11 cellular contexts compared by ENCODE assay signal in genomic region chr3:38210141-38210757, GRCh38. TPM values are rescaled to one million over a fixed set of nuclear protein-coding genes. Genes with fewer than 3 reads are reported as not detected.
DNase-seq lines count a peak whose midpoint lies in the region; ATAC-seq, FAIRE-seq and TF ChIP-seq lines count a peak whose summit lies in the region.
"Had no signal": no experiment of that assay in that cellular context is flagged by ENCODE, and none has a peak within 500 bp of the region (broad histone marks: within the 10 kb centered on the region; RNA-seq: fewer than 3 reads in every experiment).

No MANE protein-coding gene starts in this region.

- TF ChIP-seq POLR2A in GM12878 (IDR thresholded peaks at IDR 0.05; ENCODE audit: low read depth, low read length): no peak

- H3K4me3 ChIP-seq in GM12878: no peak overlapping the region
- H3K4me3 ChIP-seq in osteoblast (ENCODE audit: insufficient read depth, low read length): no peak overlapping the region
- H3K4me3 ChIP-seq: thoracic aorta had no signal

- peaks cover 0 to 3% of the 10 kb centered on the region in 2 experiments; a peak in 1 of 4 replicates for H3K36me3 ChIP-seq in GM12878 (ENCODE audit: control insufficient read depth in 2 of 2, insufficient read depth in 2 of 2, low read length in 1 of 2)
- H3K36me3 ChIP-seq in osteoblast (ENCODE audit: insufficient read depth, low read length): no peaks in the 10 kb centered on the region
- H3K36me3 ChIP-seq: thoracic aorta had no signal

- TF ChIP-seq CTCF in GM20000 (IDR thresholded peaks at IDR 0.05; ENCODE audit: extremely low read depth, missing control alignments): no peak
- TF ChIP-seq CTCF in GM12878 (IDR thresholded peaks at IDR 0.05 in 2 of 3, conservative IDR thresholded peaks at IDR 0.05 in 1 of 3; ENCODE audit: control insufficient read depth in 2 of 3, extremely low read depth in 1 of 3, insufficient read depth in 1 of 3, low read depth in 3 of 3, low read length in 3 of 3): no peak
- TF ChIP-seq CTCF in osteoblast (IDR thresholded peaks at IDR 0.05; ENCODE audit: extremely low read depth, low read depth, low read length): no peak
- no peak for TF ChIP-seq CTCF in type B pancreatic cell (conservative IDR thresholded peaks at IDR 0.05)

- no peak for TF ChIP-seq RAD21 in GM12878 (IDR thresholded peaks at IDR 0.05; ENCODE audit: insufficient read depth, low read depth, low read length)

- DNase-seq in GM20000 (ENCODE audit: low spot score) (peak; percentile 31), GM12878 (ENCODE audit: low read depth, low spot score) (peak; percentile 65), osteoblast (ENCODE audit: insufficient read length, low spot score, missing footprints) (no peak), NOMO-1 (lab: John Stamatoyannopoulos, UW; ENCODE audit: unreplicated experiment in 2 of 2) (no peak), type B pancreatic cell (ENCODE audit: extremely low spot score, unreplicated experiment) (no peak)
- DNase-seq: cortex of kidney, SHP77 treated with DMSO at 0.1 percent for 48 hours had no signal

- RAD21 ChIA-PET in GM12878 (lab: Charles Lee; ENCODE audit: unreplicated experiment): interaction anchor here (0.8 to 3.0 kb wide), 6 partner anchors 15 to 92 kb away, joined by 3 to 17 read pairs (median 3); partner anchors contain the start of gene OXSR1

- peak; percentile 73 for ATAC-seq in GM18517 (IDR thresholded peaks at IDR 0.05; ENCODE audit: unreplicated experiment)
- ATAC-seq in HG03064 (IDR thresholded peaks at IDR 0.05; ENCODE audit: low read depth, unreplicated experiment): peak; percentile 74
- peak; percentile 92 for ATAC-seq in GM12878
- no peak for ATAC-seq in HG03520 (IDR thresholded peaks at IDR 0.05; ENCODE audit: unreplicated experiment)

- SMC1A ChIA-PET in GM12878 (lab: Charles Lee; ENCODE audit: uncharacterized antibody, unreplicated experiment): interaction anchor here (0.6 to 4.8 kb wide), 19 partner anchors 9 to 88 kb away, joined by 3 to 27 read pairs (median 4); partner anchors contain the start of genes ACAA1 and OXSR1

- no peak overlapping the region for H3K27ac Mint-ChIP-seq in type B pancreatic cell

- peak in 1 of 2 experiments; percentile 35; a peak in 1 of 4 replicates for TF ChIP-seq EP300 in GM12878 (IDR thresholded peaks at IDR 0.05; ENCODE audit: borderline replicate concordance in 1 of 2, control insufficient read depth in 1 of 2, low read depth in 2 of 2, low read length in 2 of 2)

- H4K20me1 ChIP-seq in GM12878 (ENCODE audit: control insufficient read depth, insufficient read depth) (no peaks in the 10 kb centered on the region), osteoblast (ENCODE audit: insufficient read depth, low read length) (peaks cover 33% of the 10 kb centered on the region)

- in situ Hi-C loops in GM12878 (cut with MboI): no loop called here

- H3K79me2 ChIP-seq in GM12878 (ENCODE audit: control insufficient read depth, insufficient read depth, low read length) (peaks cover 51% of the 10 kb centered on the region), osteoblast (ENCODE audit: insufficient read depth, low read length) (peaks cover 92% of the 10 kb centered on the region)

- no peaks in the 10 kb centered on the region for H3K27me3 Mint-ChIP-seq in type B pancreatic cell

- H3K4me1 ChIP-seq in GM12878 (ENCODE audit: control insufficient read depth, insufficient read depth, low read length) (peaks cover 20% of the 10 kb centered on the region), osteoblast (ENCODE audit: insufficient read depth, low read length) (no peaks in the 10 kb centered on the region)

- H3K36me3 Mint-ChIP-seq in type B pancreatic cell: peaks cover 17% of the 10 kb centered on the region

- FAIRE-seq in GM12878 (lab: Jason Lieb, UNC): peak; percentile 73

- no peaks in the 10 kb centered on the region for H3K9me3 Mint-ChIP-seq in type B pancreatic cell

- H2AFZ ChIP-seq in GM12878 (ENCODE audit: control insufficient read depth, low read depth, low read length) (no peak overlapping the region), osteoblast (ENCODE audit: low read length) (no peak overlapping the region)

- WGBS in GM12878 (ENCODE audit: insufficient coverage, insufficient replicate concordance, low lambda C conversion rate, missing lambda C conversion rate): 0% methylated on average over 2 of the region's 2 CpGs

- no peaks in the 10 kb centered on the region for H3K4me1 Mint-ChIP-seq in type B pancreatic cell (ENCODE audit: unreplicated experiment)

- no peak overlapping the region for H3K9ac ChIP-seq in GM12878 (ENCODE audit: control insufficient read depth, insufficient read depth, low read length)

- CTCF ChIA-PET in GM12878 (lab: Yijun Ruan, JAX): interaction anchor here (0.6 to 4.1 kb wide), 14 partner anchors 11 to 95 kb away, joined by 3 to 12 read pairs (median 3); partner anchors contain the start of gene OXSR1

- POLR2A ChIA-PET in GM12878 (lab: Charles Lee): interaction anchor here (0.6 to 3.1 kb wide), 9 partner anchors 9 to 150 kb away, joined by 3 to 17 read pairs (median 4); partner anchors contain the start of genes ACAA1, MYD88 and OXSR1

- no peak overlapping the region for H3K4me2 ChIP-seq in GM12878 (ENCODE audit: control insufficient read depth, insufficient read depth)
- no peak overlapping the region for H3K4me2 ChIP-seq in osteoblast (ENCODE audit: insufficient read depth, low read length)

- H3K9me3 ChIP-seq in GM12878 (replicated peaks; ENCODE audit: control insufficient read depth, insufficient read depth, low read length) (no peaks in the 10 kb centered on the region; the same call in 2 of the 3 replicates), osteoblast (ENCODE audit: low read depth, low read length) (no peaks in the 10 kb centered on the region)
- H3K9me3 ChIP-seq: thoracic aorta had no signal

- no peak overlapping the region for H3K4me3 Mint-ChIP-seq in type B pancreatic cell

- H3K27me3 ChIP-seq in GM12878 (replicated peaks in 1 of 2; ENCODE audit: control insufficient read depth in 2 of 2, insufficient read depth in 2 of 2, low read length in 1 of 2): no peaks in the 10 kb centered on the region
- no peaks in the 10 kb centered on the region for H3K27me3 ChIP-seq in osteoblast (ENCODE audit: insufficient read depth, low read length)

- intact Hi-C loops in GM12878 (cut with micrococcal nuclease; ENCODE audit: unreplicated experiment): loop anchor here (5.0 kb wide), 2 partner anchors 43 to 73 kb away; partner anchors contain the start of genes ACAA1, MYD88 and OXSR1

- H3K27ac ChIP-seq in GM12878 (ENCODE audit: control insufficient read depth, insufficient read depth) (peak overlapping the region; percentile 59), osteoblast (ENCODE audit: low read depth, low read length) (no peak overlapping the region)
- H3K27ac ChIP-seq: thoracic aorta had no signal

- no TSS peak for BruUV-seq in GM12878 (replicated peaks; lab: Mats Ljungman, UMichigan)

TF ChIP-seq in GM12878, 131 proteins besides CTCF, POLR2A, EP300 and RAD21 (continues in another document):
- TF ChIP-seq RAD51 (IDR thresholded peaks at IDR 0.05) (no peak), ZNF622 (IDR thresholded peaks at IDR 0.05) (no peak), BHLHE40 (IDR thresholded peaks at IDR 0.05; ENCODE audit: borderline replicate concordance in 1 of 2, low read depth in 2 of 2, low read length in 1 of 2) (no peak), KDM1A (IDR thresholded peaks at IDR 0.05; ENCODE audit: borderline replicate concordance) (no peak), NBN (IDR thresholded peaks at IDR 0.05) (0 out of 2 replicates have a peak, but pooled peaks have one; percentile 21), IKZF1 (conservative IDR thresholded peaks at IDR 0.05) (peak; percentile 39; the same call in 1 of the 2 replicates)

RNA-seq across cellular contexts. Expression of gene OXSR1, which starts 44.9 kb away (rescaled TPM):
- total RNA-seq in GM12878 (2013; cell fraction: nucleolus; rRNA removed): 74.1 and 78.0 TPM in 2 replicates
- 34.7 and 37.1 TPM in 2 replicates for total RNA-seq in GM12878 (2014; rRNA removed)
- total RNA-seq in GM12878 (2014; rRNA removed; fragmentation: Illumina TruSeq; extraction: Trizol): 36.9 and 38.3 TPM in 2 replicates
- 45.2 and 48.0 TPM in 2 replicates for total RNA-seq in GM12878 (2021)
- polyA plus RNA-seq in GM12878 (2011; ENCODE audit: low read depth): 26.5 TPM
- 54.6 and 74.8 TPM in 2 replicates for polyA plus RNA-seq in GM12878 (2011; rRNA removed)
- polyA plus RNA-seq in GM12878 (2011; cell fraction: cytosol; rRNA removed): 27.8 and 35.0 TPM in 2 replicates
- polyA plus RNA-seq in GM12878 (2011; cell fraction: nucleus; rRNA removed): 41.7 and 47.3 TPM in 2 replicates
- polyA plus RNA-seq in GM12878 (2012): 28.8 and 37.7 TPM in 2 replicates
- 50.3 and 59.6 TPM in 2 replicates for polyA plus RNA-seq in GM12878 (2014; fragmentation: Illumina TruSeq; extraction: Trizol)
- polyA plus RNA-seq in GM12878 (2014; fragmentation: Nextera tagmentation; extraction: Ambion mirVana): 10 to 100 TPM; 12.4 to 16.9 TPM
- polyA plus RNA-seq in GM12878 (2014; rRNA removed): 35.0 and 36.7 TPM in 2 replicates
- polyA plus RNA-seq in GM12878 (2016; fragmentation: Nextera tagmentation; extraction: Ambion mirVana): 10 to 100 TPM; 18.0 to 18.8 TPM
- polyA minus RNA-seq in GM12878 (2011; rRNA and poly(A)+ RNA removed): 41.5 and 45.9 TPM in 2 replicates
- polyA minus RNA-seq in GM12878 (2011; cell fraction: cytosol; rRNA and poly(A)+ RNA removed): 15.1 and 23.0 TPM in 2 replicates
- 26.2 and 34.1 TPM in 2 replicates for polyA minus RNA-seq in GM12878 (2011; cell fraction: nucleus; rRNA and poly(A)+ RNA removed)
- total RNA-seq in osteoblast: 44.2 and 50.3 TPM in 2 replicates
- total RNA-seq in type B pancreatic cell (ENCODE audit: low replicate concordance): 41.1 and 51.1 TPM in 2 replicates

RNA-seq across cellular contexts. Expression of gene SLC22A13, which starts 55.4 kb away (rescaled TPM):
- 0.67 and 1.4 TPM in 2 replicates for total RNA-seq in GM12878 (2013; cell fraction: nucleolus; rRNA removed)
- total RNA-seq in GM12878 (2014; rRNA removed) (not detected in 2 replicates), GM12878 (2014; rRNA removed; fragmentation: Illumina TruSeq; extraction: Trizol) (0.13 and 0.18 TPM in 2 replicates), GM12878 (2021) (0.13 TPM in 1 of 2 replicates, not detected in the other), osteoblast (0.29 and 0.36 TPM in 2 replicates), type B pancreatic cell (ENCODE audit: low replicate concordance) (0.60 and 0.79 TPM in 2 replicates)
- polyA plus RNA-seq in GM12878 (2011; ENCODE audit: low read depth): 0.20 TPM
- polyA plus RNA-seq in GM12878 (2011; rRNA removed) (0.11 TPM in 1 of 2 replicates, not detected in the other), GM12878 (2014; fragmentation: Illumina TruSeq; extraction: Trizol) (0.03 TPM in 1 of 2 replicates, not detected in the other), GM12878 (2014; fragmentation: Nextera tagmentation; extraction: Ambion mirVana) (under 1 TPM in 1 of 2 experiments, not detected in 1; 0.04 TPM), GM12878 (2014; rRNA removed) (0.05 and 0.19 TPM in 2 replicates), GM12878 (2016; fragmentation: Nextera tagmentation; extraction: Ambion mirVana) (not detected)
- 0.12 and 0.23 TPM in 2 replicates for polyA plus RNA-seq in GM12878 (2011; cell fraction: cytosol; rRNA removed)
- 0.76 and 0.80 TPM in 2 replicates for polyA plus RNA-seq in GM12878 (2011; cell fraction: nucleus; rRNA removed)
- polyA plus RNA-seq in GM12878 (2012): 0.18 TPM in 1 of 2 replicates, not detected in the other
- polyA minus RNA-seq in GM12878 (2011; rRNA and poly(A)+ RNA removed): 0.46 and 0.73 TPM in 2 replicates
- not detected in 2 replicates for polyA minus RNA-seq in GM12878 (2011; cell fraction: cytosol; rRNA and poly(A)+ RNA removed)
- polyA minus RNA-seq in GM12878 (2011; cell fraction: nucleus; rRNA and poly(A)+ RNA removed): 1.2 and 2.2 TPM in 2 replicates

Comparison
In these comparisons a context has a peak if more than half of its experiments do, and no peak if none do; other contexts are left out.
1. DNase-seq: peak in GM20000 (single experiment) and GM12878 (single experiment); none in osteoblast (single experiment), NOMO-1 (0 of 2) and type B pancreatic cell (single experiment).